In genomic region chr1:34164510-34165381, GRCh38 we compare ENCODE assay signal across 7 cellular contexts. TPM values are rescaled to one million over a fixed set of nuclear protein-coding genes. Genes with fewer than 3 reads are reported as not detected.
A peak's percentile ranks its signal among the peaks of the same experiment; 100 is the strongest.
DNase-seq lines count a peak whose midpoint lies in the region; ATAC-seq and TF ChIP-seq lines count a peak whose summit lies in the region.

TSS of gene CSMD2 (minus strand) at chr1:34165230. CDS start at chr1:34165097, 133 bp downstream.

- no peak within 1 kb of the TSS for H4K91ac ChIP-seq in trophoblast cell (ENCODE audit: low read depth, low read length)

- TF ChIP-seq POLR2A in gastroesophageal sphincter (IDR thresholded peaks at IDR 0.05), result no peak

- DNase-seq in HEK293T (ENCODE audit: extremely low spot score) (peak; percentile 37), RWPE2 (ENCODE audit: low spot score) (no peak), trophoblast cell (peak in 1 of 2 donors; percentile 32), cortex of kidney (lab: John Stamatoyannopoulos, UW) (no peak), T-helper 9 cell (no peak)
- no peak for DNase-seq in activated naive CD4-positive, alpha-beta T cell treated with anti-CD3 and anti-CD28 coated beads, Interleukin-2, amount 50 U/mL, for 72 hours (ENCODE audit: low spot score in 2 of 2)

- peak within 1 kb of the TSS; percentile 47 for H2AFZ ChIP-seq in trophoblast cell (ENCODE audit: insufficient read depth, low read length, poor library complexity)

- H3K14ac ChIP-seq in trophoblast cell (ENCODE audit: low read length), result no peak within 1 kb of the TSS

- H3K36me3 Mint-ChIP-seq in activated naive CD4-positive, alpha-beta T cell treated with anti-CD3 and anti-CD28 coated beads, Interleukin-2, amount 50 U/mL, for 72 hours, result peaks cover 5 to 18% of the 10 kb centered on the region in 2 donors

- no peak within 1 kb of the TSS for H2BK12ac ChIP-seq in trophoblast cell (ENCODE audit: low read length)

- H3K79me1 ChIP-seq in trophoblast cell (ENCODE audit: low read length), result no peaks in the 10 kb centered on the region

- H3K79me2 ChIP-seq in trophoblast cell (ENCODE audit: control insufficient read depth, insufficient read depth, low read length, poor library complexity), result no peaks in the 10 kb centered on the region

- peak within 1 kb of the TSS; percentile 24 for H3K4me3 ChIP-seq in RWPE2 (ENCODE audit: severe bottlenecking)
- peak within 1 kb of the TSS; percentile 4 to 54 for H3K4me3 ChIP-seq in gastroesophageal sphincter
- peak within 1 kb of the TSS; percentile 62 for H3K4me3 ChIP-seq in trophoblast cell (ENCODE audit: low read depth, low read length)

- POLR2A ChIA-PET in HEK293T (lab: Yijun Ruan, JAX), result no interaction called here

- H3K27me3 ChIP-seq in RWPE2 (ENCODE audit: insufficient read depth, poor library complexity, severe bottlenecking), result peaks cover 85% of the 10 kb centered on the region
- H3K27me3 ChIP-seq in gastroesophageal sphincter, result peaks cover 94% of the 10 kb centered on the region
- peaks cover 42% of the 10 kb centered on the region for H3K27me3 ChIP-seq in trophoblast cell (ENCODE audit: insufficient read depth, low read length)

- no peaks in the 10 kb centered on the region for H3K4me1 ChIP-seq in RWPE2 (ENCODE audit: insufficient read depth, poor library complexity, severe bottlenecking)
- H3K4me1 ChIP-seq in gastroesophageal sphincter, result peaks cover 3 to 49% (median 32%) of the 10 kb centered on the region in 3 donors
- peaks cover 17% of the 10 kb centered on the region in 2 experiments for H3K4me1 ChIP-seq in trophoblast cell (ENCODE audit: control insufficient read depth in 1 of 2, insufficient read depth in 2 of 2, low read length in 2 of 2)

- no peak within 1 kb of the TSS for H2BK5ac ChIP-seq in trophoblast cell (ENCODE audit: low read depth, low read length, poor library complexity)

- no peak within 1 kb of the TSS for H3K9ac ChIP-seq in trophoblast cell (ENCODE audit: low read length)

- H3K18ac ChIP-seq in trophoblast cell (ENCODE audit: low read length), result no peak within 1 kb of the TSS

- H3K4me2 ChIP-seq in trophoblast cell (ENCODE audit: low read length), result peak within 1 kb of the TSS; percentile 90

- H3K9me3 ChIP-seq in RWPE2 (ENCODE audit: severe bottlenecking) (peaks cover 2% of the 10 kb centered on the region), gastroesophageal sphincter (no peaks in the 10 kb centered on the region), trophoblast cell (ENCODE audit: insufficient read depth, low read depth, low read length) (peaks cover 2% of the 10 kb centered on the region)

- no peak for TF ChIP-seq EP300 in gastroesophageal sphincter (IDR thresholded peaks at IDR 0.05)

- peak; percentile 41; the same call in 1 of the 3 replicates for ATAC-seq in RWPE2 (ENCODE audit: low read depth)
- no peak for ATAC-seq in gastroesophageal sphincter
- no peak for ATAC-seq in activated naive CD4-positive, alpha-beta T cell treated with anti-CD3 and anti-CD28 coated beads, Interleukin-2, amount 50 U/mL, for 72 hours

- no peak within 1 kb of the TSS for H3K27ac Mint-ChIP-seq in activated naive CD4-positive, alpha-beta T cell treated with anti-CD3 and anti-CD28 coated beads, Interleukin-2, amount 50 U/mL, for 72 hours

- TF ChIP-seq CTCF in RWPE2 (IDR thresholded peaks at IDR 0.05; ENCODE audit: poor library complexity, severe bottlenecking), result peak; percentile 6
- TF ChIP-seq CTCF in gastroesophageal sphincter (IDR thresholded peaks at IDR 0.05), result no peak

- no peak within 1 kb of the TSS for H2BK120ac ChIP-seq in trophoblast cell (ENCODE audit: insufficient read depth, low read length, poor library complexity)

- H3K36me3 ChIP-seq in RWPE2 (ENCODE audit: low read depth) (no peaks in the 10 kb centered on the region), gastroesophageal sphincter (no peaks in the 10 kb centered on the region), trophoblast cell (ENCODE audit: control insufficient read depth in 1 of 2, insufficient read depth in 2 of 2, low read length in 2 of 2) (no peaks in the 10 kb centered on the region)

- no peak within 1 kb of the TSS for H2AK5ac ChIP-seq in trophoblast cell (ENCODE audit: low read length)

- no peaks in the 10 kb centered on the region for H3K9me3 Mint-ChIP-seq in activated naive CD4-positive, alpha-beta T cell treated with anti-CD3 and anti-CD28 coated beads, Interleukin-2, amount 50 U/mL, for 72 hours

- CTCF ChIA-PET in HEK293T (lab: Yijun Ruan, JAX), result interaction anchor here (1.9 kb wide), 1 partner anchor 531 kb away, joined by 8 read pairs; no protein-coding TSS in a partner anchor

- WGBS in gastroesophageal sphincter (ENCODE audit: low coverage in 1 of 2), 2 donors, result 0 to 3% methylated on average over 3 to 16 of the region's 91 CpGs
- no CpG with 5 or more reads among the region's 91 CpGs for WGBS in trophoblast cell (ENCODE audit: extremely low coverage, insufficient coverage, insufficient read length)

- H3K4ac ChIP-seq in trophoblast cell (ENCODE audit: low read depth, low read length), result no peak within 1 kb of the TSS

- H3K23ac ChIP-seq in trophoblast cell (ENCODE audit: low read length), result peak within 1 kb of the TSS; percentile 73

- H4K8ac ChIP-seq in trophoblast cell (ENCODE audit: low read depth, low read length), result no peak within 1 kb of the TSS

- H3K27ac ChIP-seq in RWPE2 (ENCODE audit: poor library complexity, severe bottlenecking) (no peak within 1 kb of the TSS), gastroesophageal sphincter (no peak within 1 kb of the TSS), trophoblast cell (ENCODE audit: low read depth, low read length) (no peak within 1 kb of the TSS)

- H4K12ac ChIP-seq in trophoblast cell (ENCODE audit: low read depth, low read length), result no peak within 1 kb of the TSS

TF ChIP-seq in HEK293T, 16 proteins besides CTCF, POLR2A, EP300 and RAD21:
- no peak for TF ChIP-seq HDGF (IDR thresholded peaks at IDR 0.05; ENCODE audit: borderline replicate concordance)
- no peak for TF ChIP-seq ARNT (IDR thresholded peaks at IDR 0.05)
- no peak for TF ChIP-seq NFRKB (IDR thresholded peaks at IDR 0.05)
- TF ChIP-seq TARDBP (IDR thresholded peaks at IDR 0.05), result no peak
- no peak for TF ChIP-seq ZNF384 (IDR thresholded peaks at IDR 0.05)
- no peak for TF ChIP-seq BHLHE40 (IDR thresholded peaks at IDR 0.05; ENCODE audit: borderline replicate concordance)
- no peak for TF ChIP-seq FOXA1 (IDR thresholded peaks at IDR 0.05)
- TF ChIP-seq L3MBTL2 (conservative IDR thresholded peaks at IDR 0.05), result no peak
- TF ChIP-seq, protein P1, sequence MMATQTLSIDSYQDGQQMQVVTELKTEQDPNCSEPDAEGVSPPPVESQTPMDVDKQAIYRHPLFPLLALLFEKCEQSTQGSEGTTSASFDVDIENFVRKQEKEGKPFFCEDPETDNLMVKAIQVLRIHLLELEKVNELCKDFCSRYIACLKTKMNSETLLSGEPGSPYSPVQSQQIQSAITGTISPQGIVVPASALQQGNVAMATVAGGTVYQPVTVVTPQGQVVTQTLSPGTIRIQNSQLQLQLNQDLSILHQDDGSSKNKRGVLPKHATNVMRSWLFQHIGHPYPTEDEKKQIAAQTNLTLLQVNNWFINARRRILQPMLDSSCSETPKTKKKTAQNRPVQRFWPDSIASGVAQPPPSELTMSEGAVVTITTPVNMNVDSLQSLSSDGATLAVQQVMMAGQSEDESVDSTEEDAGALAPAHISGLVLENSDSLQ (IDR thresholded peaks at IDR 0.05), result no peak
- no peak for TF ChIP-seq CTBP1 (IDR thresholded peaks at IDR 0.05; ENCODE audit: borderline replicate concordance)
- TF ChIP-seq SP1 (IDR thresholded peaks at IDR 0.05), result no peak
- no peak for TF ChIP-seq LEF1 (IDR thresholded peaks at IDR 0.05; ENCODE audit: borderline replicate concordance)
- TF ChIP-seq FOXM1 (IDR thresholded peaks at IDR 0.05; ENCODE audit: borderline replicate concordance), result no peak
- TF ChIP-seq ELF4 (IDR thresholded peaks at IDR 0.05), result no peak
- TF ChIP-seq FOXK2 (IDR thresholded peaks at IDR 0.05), result no peak
- no peak for TF ChIP-seq SUZ12 (IDR thresholded peaks at IDR 0.05)

RNA-seq across cellular contexts. Expression of gene CSMD2, which starts in this region (rescaled TPM):
- 1 to 10 TPM in 1 of 4 donors, under 1 TPM in 3; 0.22 to 2.5 (median 0.37) TPM for total RNA-seq in gastroesophageal sphincter
- polyA plus RNA-seq in trophoblast cell (2013), result 0.06 and 0.08 TPM in 2 replicates
- not detected for total RNA-seq in activated naive CD4-positive, alpha-beta T cell treated with anti-CD3 and anti-CD28 coated beads, Interleukin-2, amount 50 U/mL, for 72 hours
